Comparison of ENCODE assay signal across 7 cellular contexts in genomic region chr5:16160706-16161105, GRCh38.
DNase-seq lines count a peak whose midpoint lies in the region; ATAC-seq and TF ChIP-seq lines count a peak whose summit lies in the region.

No MANE protein-coding gene starts in this region.

- no peak overlapping the region for H3K4me3 ChIP-seq in HL-60 (replicated peaks; ENCODE audit: insufficient read depth, low read length)

- ATAC-seq in GM21515 (IDR thresholded peaks at IDR 0.05; ENCODE audit: unreplicated experiment), result peak; percentile 93

- TF ChIP-seq CTCF in HL-60 (IDR thresholded peaks at IDR 0.05; ENCODE audit: insufficient read depth, low read length), result peak; percentile 49

- DNase-seq in GM04503 (ENCODE audit: low read depth) (peak; percentile 12), HL-60 (ENCODE audit: low read depth in 1 of 2, low spot score in 1 of 2) (peak; percentile 24 to 30), NCI-H774 (lab: John Stamatoyannopoulos, UW) (peak; percentile 82), T47D (ENCODE audit: low read depth in 1 of 2, low spot score in 1 of 2) (peak; percentile 38 to 76), kidney tubule cell (ENCODE audit: low spot score) (peak; percentile 70), HuH-7.5 (ENCODE audit: low spot score) (no peak)

- in situ Hi-C loops in T47D (cut with HindIII; ENCODE audit: low pct_unique_long_range_greater_than_20kb, low sequenced_read_pairs), result no loop called here

- H3K27me3 ChIP-seq in HL-60 (ENCODE audit: insufficient read depth, poor library complexity, severe bottlenecking), result no peaks in the 10 kb centered on the region

- no peak overlapping the region for H3K27ac ChIP-seq in HL-60 (replicated peaks)
